ENCODE assay signal across 13 cellular contexts in the genomic region with DNA sequence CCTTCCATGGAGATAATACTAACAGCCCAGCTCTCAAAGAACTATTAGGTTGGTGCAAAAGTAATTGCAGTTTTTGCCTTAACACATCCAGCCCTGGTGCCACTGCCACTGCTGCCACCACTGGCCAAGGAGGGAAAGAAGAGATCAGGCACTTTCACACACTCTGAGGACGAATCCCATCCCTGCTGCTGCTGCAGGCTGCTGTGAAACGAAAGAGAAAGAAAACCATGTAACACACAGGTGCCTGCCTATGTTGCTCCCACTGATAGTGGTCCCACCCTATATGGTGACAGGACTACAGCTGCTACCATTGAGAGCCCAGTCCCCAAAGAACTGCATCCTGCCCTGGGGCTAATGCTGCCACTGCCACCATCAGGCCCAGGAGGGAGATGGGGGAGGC. TPM values are rescaled to one million over a fixed set of nuclear protein-coding genes. Genes with fewer than 3 reads are reported as not detected.
DNase-seq lines count a peak whose midpoint lies in the region; ATAC-seq, FAIRE-seq and TF ChIP-seq lines count a peak whose summit lies in the region.
"Had no signal": no experiment of that assay in that cellular context is flagged by ENCODE, and none has a peak within 500 bp of the region (broad histone marks: within the 10 kb centered on the region; RNA-seq: fewer than 3 reads in every experiment).

No MANE protein-coding gene starts in this region.

- WGBS in H1 (ENCODE audit: extremely low coverage in 1 of 2, insufficient coverage in 1 of 2, insufficient read length in 1 of 2, insufficient replicate concordance in 2 of 2, low coverage in 1 of 2, low lambda C conversion rate in 2 of 2, missing lambda C conversion rate in 1 of 2), 2 experiments = no CpG with 5 or more reads among the region's 2 CpGs

- no peaks in the 10 kb centered on the region for H3K79me1 ChIP-seq in H1 (ENCODE audit: low read depth, low read length)

- H2AFZ ChIP-seq in MM.1S (ENCODE audit: low read length) (no peak overlapping the region), H1 (ENCODE audit: low read length) (no peak overlapping the region), Karpas-422 (ENCODE audit: low read length) (no peak overlapping the region)

- no peak overlapping the region for H2BK5ac ChIP-seq in H1 (ENCODE audit: low read depth, low read length)

- POLR2A ChIA-PET in GM10248 (lab: Yijun Ruan, JAX) (no interaction called here), H1 (lab: Charles Lee; ENCODE audit: partially characterized antibody) (no interaction called here)

- TF ChIP-seq CTCF in GM10248 (IDR thresholded peaks at IDR 0.05; ENCODE audit: control extremely low read depth, extremely low read depth, low read depth, missing control alignments) (no peak), MM.1S (IDR thresholded peaks at IDR 0.05; ENCODE audit: low read length) (peak; percentile 42), H1 (IDR thresholded peaks at IDR 0.05; ENCODE audit: control extremely low read depth in 1 of 3, insufficient read depth in 1 of 3, low read depth in 1 of 3, low read length in 3 of 3) (peak in 2 of 3 experiments; percentile 37 to 42; a peak in 2 of 4 replicates)

- H3K4me1 ChIP-seq in MM.1S (ENCODE audit: low read length) (peaks cover 6% of the 10 kb centered on the region; the same call in 1 of the 2 replicates), H1 (replicated peaks in 1 of 4; ENCODE audit: control insufficient read depth in 3 of 4, insufficient read depth in 4 of 4, low read length in 3 of 4) (no peaks in the 10 kb centered on the region; a peak in 1 of 7 replicates), Karpas-422 (ENCODE audit: low read length) (no peaks in the 10 kb centered on the region)

- H3K36me3 ChIP-seq in MM.1S (replicated peaks; ENCODE audit: insufficient read depth, low read length) (no peaks in the 10 kb centered on the region), H1 (ENCODE audit: control insufficient read depth in 2 of 4, insufficient read depth in 4 of 4, low read length in 3 of 4) (no peaks in the 10 kb centered on the region), Karpas-422 (ENCODE audit: insufficient read depth, low read length) (no peaks in the 10 kb centered on the region)
- H3K36me3 ChIP-seq: neutrophil had no signal

- no peak overlapping the region for H3K23ac ChIP-seq in H1 (ENCODE audit: insufficient read length)

- TF ChIP-seq RAD21 in H1 (IDR thresholded peaks at IDR 0.05 in 1 of 2, conservative IDR thresholded peaks at IDR 0.05 in 1 of 2; ENCODE audit: low read depth in 2 of 2, low read length in 2 of 2) = peak; percentile 14 to 15; a peak in 2 of 4 replicates

- no peaks in the 10 kb centered on the region for H3F3A ChIP-seq in MM.1S (ENCODE audit: insufficient read depth, low read length)

- TF ChIP-seq POLR2A in H1 (IDR thresholded peaks at IDR 0.05; ENCODE audit: control extremely low read depth in 1 of 2, low read depth in 2 of 2, low read length in 2 of 2) = no peak

- H3K18ac ChIP-seq in H1 (ENCODE audit: extremely low read depth, low read length) = no peak overlapping the region

- H3K4ac ChIP-seq in H1 (replicated peaks; ENCODE audit: insufficient read length, low read depth, low read length) = no peak overlapping the region

- no peak overlapping the region for H2BK20ac ChIP-seq in H1 (ENCODE audit: low read length)

- H2BK12ac ChIP-seq in H1 (ENCODE audit: low read depth, low read length) = no peak overlapping the region

- H3K4me2 ChIP-seq in MM.1S (ENCODE audit: low read depth, low read length) (peak overlapping the region; percentile 33; the same call in 1 of the 2 replicates), H1 (ENCODE audit: insufficient read depth in 1 of 2, low read depth in 2 of 2, low read length in 2 of 2) (no peak overlapping the region), Karpas-422 (ENCODE audit: low read depth, low read length, poor library complexity, severe bottlenecking) (no peak overlapping the region)

- no peak overlapping the region for H4K8ac ChIP-seq in H1 (ENCODE audit: extremely low read depth, insufficient read depth, low read length)

- H3K27ac ChIP-seq in MM.1S (ENCODE audit: low read length) (peak overlapping the region; percentile 25; the same call in 1 of the 2 replicates), H1 (ENCODE audit: low read depth, low read length) (no peak overlapping the region), Karpas-422 (ENCODE audit: low read length) (no peak overlapping the region)
- H3K27ac ChIP-seq: coronary artery, neutrophil had no signal

- peak; percentile 6 for DNase-seq in GM10248 (ENCODE audit: extremely low spot score)
- peak; percentile 68 for DNase-seq in MM.1S
- no peak for DNase-seq in H1 (ENCODE audit: low read depth in 1 of 2, low spot score in 2 of 2)
- DNase-seq in Karpas-422 = no peak
- DNase-seq: C1 segment of cervical spinal cord, KBM-7, NCI-H1930, NCI-H748 treated with DMSO at 0.1 percent for 48 hours had no signal

- no peak overlapping the region for H3K4me3 ChIP-seq in MM.1S (ENCODE audit: low read length)
- H3K4me3 ChIP-seq in H1 (ENCODE audit: extremely low read depth in 1 of 4, insufficient read depth in 2 of 4, low read depth in 3 of 4, low read length in 4 of 4) = no peak overlapping the region
- H3K4me3 ChIP-seq in Karpas-422 (ENCODE audit: low read length) = no peak overlapping the region
- H3K4me3 ChIP-seq: coronary artery had no signal

- no peak overlapping the region for H3K56ac ChIP-seq in H1 (replicated peaks; ENCODE audit: insufficient read length, low read depth, low read length)

- no peak overlapping the region for H2BK15ac ChIP-seq in H1 (ENCODE audit: low read length)

- no peaks in the 10 kb centered on the region for H3K27me3 ChIP-seq in MM.1S (replicated peaks; ENCODE audit: insufficient read depth, low read length)
- H3K27me3 ChIP-seq in H1 (replicated peaks in 1 of 4; ENCODE audit: control insufficient read depth in 3 of 4, extremely low read depth in 1 of 4, insufficient read depth in 3 of 4, low read length in 3 of 4) = no peaks in the 10 kb centered on the region
- H3K27me3 ChIP-seq in Karpas-422 (ENCODE audit: low read length) = no peaks in the 10 kb centered on the region
- H3K27me3 ChIP-seq: neutrophil had no signal

- no peak overlapping the region for H3K9ac ChIP-seq in MM.1S (ENCODE audit: low read length)
- no peak overlapping the region for H3K9ac ChIP-seq in H1 (replicated peaks in 1 of 4; ENCODE audit: extremely low read depth in 1 of 4, low read depth in 3 of 4, low read length in 3 of 4)
- no peak overlapping the region for H3K9ac ChIP-seq in Karpas-422 (ENCODE audit: low read length)

- no peaks in the 10 kb centered on the region for H3K23me2 ChIP-seq in H1 (ENCODE audit: low read depth, low read length)

- no peaks in the 10 kb centered on the region for H3K9me2 ChIP-seq in MM.1S (replicated peaks; ENCODE audit: insufficient read depth, low read length)
- no peaks in the 10 kb centered on the region for H3K9me2 ChIP-seq in Karpas-422 (replicated peaks; ENCODE audit: insufficient read depth, low read length)

- H3K79me2 ChIP-seq in MM.1S (ENCODE audit: low read length) (peaks cover 10% of the 10 kb centered on the region; the same call in 1 of the 2 replicates), H1 (ENCODE audit: control insufficient read depth in 1 of 2, insufficient read depth in 2 of 2, low read length in 2 of 2) (no peaks in the 10 kb centered on the region; a peak in 1 of 4 replicates), Karpas-422 (ENCODE audit: low read length) (peaks cover 53% of the 10 kb centered on the region)

- TF ChIP-seq EP300 in H1 (IDR thresholded peaks at IDR 0.05; ENCODE audit: borderline replicate concordance in 1 of 2, low read depth in 2 of 2, low read length in 2 of 2) = no peak

- CTCF ChIA-PET in GM10248 (lab: Yijun Ruan, JAX) (interaction anchor here (1.3 kb wide), 1 partner anchor 69 kb away, joined by 3 read pairs; no protein-coding TSS in a partner anchor), H1 (lab: Charles Lee; ENCODE audit: partially characterized antibody) (interaction anchor here (2.3 kb wide), 1 partner anchor 18 kb away, joined by 8 read pairs; no protein-coding TSS in a partner anchor)

- FAIRE-seq in H1 (lab: Jason Lieb, UNC) = no peak

- H3K14ac ChIP-seq in H1 (ENCODE audit: insufficient read length) = no peak overlapping the region

- no peak overlapping the region for H2BK120ac ChIP-seq in H1 (replicated peaks; ENCODE audit: low read depth, low read length)

- no peak overlapping the region for H4K91ac ChIP-seq in H1 (replicated peaks; ENCODE audit: insufficient read length, low read length)

- no peaks in the 10 kb centered on the region for H3K9me3 ChIP-seq in MM.1S (replicated peaks; ENCODE audit: insufficient read depth, low read length)
- no peaks in the 10 kb centered on the region for H3K9me3 ChIP-seq in H1 (ENCODE audit: insufficient read depth in 2 of 2, low read depth in 1 of 2, low read length in 1 of 2)
- H3K9me3 ChIP-seq in Karpas-422 (ENCODE audit: low read length) = peaks cover 30% of the 10 kb centered on the region
- H3K9me3 ChIP-seq: neutrophil had no signal

- H4K20me1 ChIP-seq in MM.1S (ENCODE audit: insufficient read depth, low read length) (no peaks in the 10 kb centered on the region), H1 (replicated peaks in 1 of 2; ENCODE audit: control insufficient read depth in 1 of 2, insufficient read depth in 2 of 2, low read length in 2 of 2) (no peaks in the 10 kb centered on the region), Karpas-422 (ENCODE audit: insufficient read depth, low read depth, low read length) (no peaks in the 10 kb centered on the region)

- no peak overlapping the region for H4K5ac ChIP-seq in H1 (ENCODE audit: insufficient read length, low read depth, low read length)

- peak; percentile 77 for ATAC-seq in GM18909 (IDR thresholded peaks at IDR 0.05; ENCODE audit: poor library complexity, unreplicated experiment)
- no peak for ATAC-seq in GM21737 (IDR thresholded peaks at IDR 0.05; ENCODE audit: unreplicated experiment)
- ATAC-seq in GM21360 (IDR thresholded peaks at IDR 0.05; ENCODE audit: unreplicated experiment) = no peak

- no peak overlapping the region for H2AK5ac ChIP-seq in H1 (ENCODE audit: low read depth, low read length)

RNA-seq across cellular contexts. Expression of a gene that starts 34.7 kb away (rescaled TPM):
- total RNA-seq in H1 (2021; fragmentation: NEBNext Ultra II Directional; extraction: Animal tissue kit (Norgen Biotek cat#: 25700)) = 2.1 and 2.2 TPM in 2 replicates
- polyA plus RNA-seq in H1 (2011; rRNA removed) = 2.8 and 3.2 TPM in 2 replicates
- 2.3 TPM for polyA plus RNA-seq in H1 (2011; cell fraction: cytosol; rRNA removed)
- polyA plus RNA-seq in H1 (2011; cell fraction: nucleus; rRNA removed) = 3.0 TPM
- polyA plus RNA-seq in H1 (2012, experiment 1 of 2) = 1.5 to 2.2 TPM (median 1.7 TPM) in 4 replicates
- 0.63 TPM for polyA plus RNA-seq in H1 (2012, experiment 2 of 2)
- 1.5 TPM for polyA plus RNA-seq in H1 (2013, experiment 1 of 2)
- polyA plus RNA-seq in H1 (2013, experiment 2 of 2) = 1.5 TPM
- polyA minus RNA-seq in H1 (2011; rRNA and poly(A)+ RNA removed) = 5.5 and 7.0 TPM in 2 replicates
- 2.3 TPM for polyA minus RNA-seq in H1 (2011; cell fraction: cytosol; rRNA and poly(A)+ RNA removed)
- polyA minus RNA-seq in H1 (2011; cell fraction: nucleus; rRNA and poly(A)+ RNA removed) = 5.3 TPM
- 0.11 and 0.63 TPM in 2 replicates for total RNA-seq in Karpas-422 (2014; rRNA removed; shearing (Covaris generic); ENCODE audit: low replicate concordance)

RNA-seq across cellular contexts. Expression of a gene that starts 35.1 kb away (rescaled TPM):
- 8.6 and 9.1 TPM in 2 replicates for total RNA-seq in H1 (2021; fragmentation: NEBNext Ultra II Directional; extraction: Animal tissue kit (Norgen Biotek cat#: 25700))
- 6.2 and 10.3 TPM in 2 replicates for polyA plus RNA-seq in H1 (2011; rRNA removed)
- polyA plus RNA-seq in H1 (2011; cell fraction: cytosol; rRNA removed) = 7.0 TPM
- 11.3 TPM for polyA plus RNA-seq in H1 (2011; cell fraction: nucleus; rRNA removed)
- 9.2 to 10.9 TPM (median 10.2 TPM) in 4 replicates for polyA plus RNA-seq in H1 (2012, experiment 1 of 2)
- 2.9 TPM for polyA plus RNA-seq in H1 (2012, experiment 2 of 2)
- 8.6 TPM for polyA plus RNA-seq in H1 (2013, experiment 1 of 2)
- polyA plus RNA-seq in H1 (2013, experiment 2 of 2) = 9.1 TPM
- 45.4 and 66.0 TPM in 2 replicates for polyA minus RNA-seq in H1 (2011; rRNA and poly(A)+ RNA removed)
- polyA minus RNA-seq in H1 (2011; cell fraction: cytosol; rRNA and poly(A)+ RNA removed) = 14.0 TPM
- polyA minus RNA-seq in H1 (2011; cell fraction: nucleus; rRNA and poly(A)+ RNA removed) = 71.1 TPM
- 18.3 and 36.2 TPM in 2 replicates for total RNA-seq in Karpas-422 (2014; rRNA removed; shearing (Covaris generic); ENCODE audit: low replicate concordance)

Comparison
In these comparisons a context has a peak if more than half of its experiments do, and no peak if none do; other contexts are left out.
1. DNase-seq: peak in GM10248 (single experiment) and MM.1S (single experiment); none in H1 (0 of 2) and Karpas-422 (single experiment).